Comparison of ENCODE assay signal across 4 cellular contexts in the genomic region with DNA sequence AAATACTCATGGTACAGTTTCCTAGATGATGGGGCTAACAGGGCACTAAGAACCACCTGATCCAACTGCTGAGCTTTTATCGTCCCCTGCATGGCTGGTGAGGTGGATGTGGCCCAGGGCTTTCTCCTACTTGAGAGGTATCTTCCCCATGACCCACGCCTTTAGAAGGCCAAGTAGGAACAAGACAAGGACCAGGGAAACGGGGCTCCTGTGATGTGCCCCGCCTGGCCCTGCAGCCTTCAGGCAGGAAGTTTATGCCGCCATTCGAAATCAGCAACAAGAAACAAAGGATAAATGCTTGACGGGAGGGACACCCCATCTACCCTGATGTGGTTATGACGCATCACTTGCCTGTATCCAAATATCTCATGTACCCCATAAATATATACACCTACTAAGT. TPM values are rescaled to one million over a fixed set of nuclear protein-coding genes. Genes with fewer than 3 reads are reported as not detected.
"Had no signal": no experiment of that assay in that cellular context is flagged by ENCODE, and none has a peak within 500 bp of the region (broad histone marks: within the 10 kb centered on the region; RNA-seq: fewer than 3 reads in every experiment).

No MANE protein-coding gene starts in this region.

- H3K4me3 ChIP-seq: GM12878 had no signal

- DNase-seq: GDM1, GF-D8 had no signal

RNA-seq across cellular contexts. Expression of a gene that starts 4.1 kb away (rescaled TPM):
- total RNA-seq: G401, GM12878 had no signal

RNA-seq across cellular contexts. Expression of a gene that starts 19.6 kb away (rescaled TPM):
- total RNA-seq: G401, GM12878 had no signal

RNA-seq across cellular contexts. Expression of a gene that starts 58.6 kb away (rescaled TPM):
- total RNA-seq: G401, GM12878 had no signal
